12 cellular contexts compared by ENCODE assay signal in genomic region chr17:76538941-76539340, GRCh38. TPM values are rescaled to one million over a fixed set of nuclear protein-coding genes. Genes with fewer than 3 reads are reported as not detected.
DNase-seq lines count a peak whose midpoint lies in the region; ATAC-seq and TF ChIP-seq lines count a peak whose summit lies in the region.
"Had no signal": no experiment of that assay in that cellular context is flagged by ENCODE, and none has a peak within 500 bp of the region (broad histone marks: within the 10 kb centered on the region; RNA-seq: fewer than 3 reads in every experiment).

No MANE protein-coding gene starts in this region.

- no peak overlapping the region for H2AFZ ChIP-seq in smooth muscle cell (ENCODE audit: low read depth)
- no peak overlapping the region for H2AFZ ChIP-seq in SK-N-SH (ENCODE audit: low read depth)

- no peaks in the 10 kb centered on the region for H3K9me2 ChIP-seq in SK-N-SH

- WGBS in smooth muscle cell (ENCODE audit: low lambda C conversion rate), result 96% methylated on average over 6 of the region's 6 CpGs
- WGBS in SK-N-SH (ENCODE audit: low lambda C conversion rate), result 90% methylated on average over 6 of the region's 6 CpGs

- H3K27me3 ChIP-seq in CD8-positive, alpha-beta memory T cell (ENCODE audit: insufficient read depth, low read length, poor library complexity, severe bottlenecking), result peaks cover 22% of the 10 kb centered on the region
- H3K27me3 ChIP-seq in smooth muscle cell (ENCODE audit: low read depth) (no peaks in the 10 kb centered on the region), SK-N-SH (ENCODE audit: insufficient read depth) (peaks cover 48% of the 10 kb centered on the region)

- no peaks in the 10 kb centered on the region for H3K9me3 Mint-ChIP-seq in CD8-positive, alpha-beta memory T cell
- no peaks in the 10 kb centered on the region for H3K9me3 Mint-ChIP-seq in activated T-helper 1 cell treated with anti-CD3 and anti-CD28 coated beads, Interleukin-12 subunit alpha, Interleukin-12 subunit beta, Interleukin-2, Interleukin-4 antibody, amounts not matched to agents 30 ng/mL and 10 ng/mL and 1 ng/mL, durations not matched to agents 14 hours and 24 hours and 36 hours
- H3K9me3 Mint-ChIP-seq in activated CD8-positive, alpha-beta memory T cell treated with anti-CD3 and anti-CD28 coated beads, Interleukin-2, amount 10 ng/mL, durations not matched to agents 7 days and 5 days (ENCODE audit: low read depth), result no peaks in the 10 kb centered on the region

- DNase-seq in CD8-positive, alpha-beta memory T cell, result no peak
- DNase-seq in activated T-helper 1 cell treated with anti-CD3 and anti-CD28 coated beads, Interleukin-12 subunit alpha, Interleukin-12 subunit beta, Interleukin-2, Interleukin-4 antibody, amounts not matched to agents 30 ng/mL and 10 ng/mL and 1 ng/mL, durations not matched to agents 14 hours and 24 hours and 36 hours (ENCODE audit: low spot score), result no peak
- DNase-seq in islet precursor cell, result peak; percentile 51
- DNase-seq in smooth muscle cell (lab: John Stamatoyannopoulos, UW; ENCODE audit: unreplicated experiment), result no peak
- no peak for DNase-seq in SK-N-SH
- no peak for DNase-seq in activated CD8-positive, alpha-beta memory T cell treated with anti-CD3 and anti-CD28 coated beads, Interleukin-2, amount 10 ng/mL, durations not matched to agents 7 days and 5 days
- DNase-seq in DMS 273 (lab: John Stamatoyannopoulos, UW; ENCODE audit: unreplicated experiment), result no peak
- DNase-seq in activated gamma-delta T cell treated with Interleukin-2 at 50 U/mL for 16 hours, result no peak
- DNase-seq: activated CD4-positive, alpha-beta T cell treated with anti-CD3 and anti-CD28 coated beads, Interleukin-2, amount 50 U/mL, for 1 hour; activated effector memory CD4-positive, alpha-beta T cell treated with anti-CD3 and anti-CD28 coated beads, Interleukin-2, amount 50 U/mL, for 16 hours; GF-D8 had no signal

- no peaks in the 10 kb centered on the region for H3K36me3 ChIP-seq in CD8-positive, alpha-beta memory T cell (ENCODE audit: insufficient read depth, low read length)
- H3K36me3 ChIP-seq in smooth muscle cell (ENCODE audit: low read depth) (no peaks in the 10 kb centered on the region), SK-N-SH (replicated peaks in 1 of 2; ENCODE audit: control insufficient read depth in 1 of 2, insufficient read depth in 2 of 2, low read length in 1 of 2) (no peaks in the 10 kb centered on the region)

- H3K9ac ChIP-seq in smooth muscle cell (ENCODE audit: low read depth) (no peak overlapping the region), SK-N-SH (no peak overlapping the region)

- H3K4me2 ChIP-seq in smooth muscle cell (peak overlapping the region; percentile 95), SK-N-SH (no peak overlapping the region)

- H3F3A ChIP-seq in smooth muscle cell (ENCODE audit: low read depth) (peaks cover 4% of the 10 kb centered on the region), SK-N-SH (replicated peaks; ENCODE audit: insufficient read depth) (peaks cover 3% of the 10 kb centered on the region)

- peaks cover 1 to 15% (median 6%) of the 10 kb centered on the region in 3 donors for H3K4me1 Mint-ChIP-seq in CD8-positive, alpha-beta memory T cell
- no peaks in the 10 kb centered on the region for H3K4me1 Mint-ChIP-seq in activated T-helper 1 cell treated with anti-CD3 and anti-CD28 coated beads, Interleukin-12 subunit alpha, Interleukin-12 subunit beta, Interleukin-2, Interleukin-4 antibody, amounts not matched to agents 30 ng/mL and 10 ng/mL and 1 ng/mL, durations not matched to agents 14 hours and 24 hours and 36 hours (ENCODE audit: low read depth)
- peaks cover 2% of the 10 kb centered on the region for H3K4me1 Mint-ChIP-seq in activated CD8-positive, alpha-beta memory T cell treated with anti-CD3 and anti-CD28 coated beads, Interleukin-2, amount 10 ng/mL, durations not matched to agents 7 days and 5 days

- POLR2A ChIA-PET in CD8-positive, alpha-beta memory T cell (lab: Charles Lee), result no interaction called here
- POLR2A ChIA-PET in SK-N-SH (lab: Yijun Ruan, JAX), result no interaction called here

- no peak overlapping the region for H3K4me3 ChIP-seq in CD8-positive, alpha-beta memory T cell (ENCODE audit: low read length)
- H3K4me3 ChIP-seq in smooth muscle cell, result no peak overlapping the region
- no peak overlapping the region; a peak in 1 of 4 replicates for H3K4me3 ChIP-seq in SK-N-SH (ENCODE audit: low read depth in 2 of 2, low read length in 1 of 2)

- peaks cover 20 to 34% of the 10 kb centered on the region in 2 donors for H3K27me3 Mint-ChIP-seq in CD8-positive, alpha-beta memory T cell
- peaks cover 47% of the 10 kb centered on the region for H3K27me3 Mint-ChIP-seq in activated T-helper 1 cell treated with anti-CD3 and anti-CD28 coated beads, Interleukin-12 subunit alpha, Interleukin-12 subunit beta, Interleukin-2, Interleukin-4 antibody, amounts not matched to agents 30 ng/mL and 10 ng/mL and 1 ng/mL, durations not matched to agents 14 hours and 24 hours and 36 hours (ENCODE audit: insufficient read depth)
- peaks cover 59% of the 10 kb centered on the region for H3K27me3 Mint-ChIP-seq in activated CD8-positive, alpha-beta memory T cell treated with anti-CD3 and anti-CD28 coated beads, Interleukin-2, amount 10 ng/mL, durations not matched to agents 7 days and 5 days

- TF ChIP-seq CTCF in smooth muscle cell (IDR thresholded peaks at IDR 0.05; ENCODE audit: borderline replicate concordance, insufficient read depth, poor library complexity, severe bottlenecking) (no peak), SK-N-SH (IDR thresholded peaks at IDR 0.05) (no peak)

- no peak for TF ChIP-seq EP300 in SK-N-SH (IDR thresholded peaks at IDR 0.05; ENCODE audit: borderline replicate concordance in 1 of 2, low read depth in 1 of 2, low read length in 1 of 2)

- CTCF ChIA-PET in CD8-positive, alpha-beta memory T cell (lab: Charles Lee), result interaction anchor here (1.3 to 3.4 kb wide), 3 partner anchors 16 to 85 kb away, joined by 3 to 10 read pairs (median 4); no protein-coding TSS in a partner anchor
- CTCF ChIA-PET in SK-N-SH (lab: Yijun Ruan, JAX), result interaction anchor here (0.6 to 15.7 kb wide), 6 partner anchors 3 to 142 kb away, joined by 3 to 679 read pairs (median 169); partner anchors contain the start of genes CYGB and PRCD
- CTCF ChIA-PET in activated CD8-positive, alpha-beta memory T cell treated with anti-CD3 and anti-CD28 coated beads, Interleukin-2, amount 10 ng/mL, durations not matched to agents 7 days and 5 days (lab: Charles Lee), result interaction anchor here (1.4 to 2.1 kb wide), 2 partner anchors 16 to 18 kb away, joined by 4 to 7 read pairs; no protein-coding TSS in a partner anchor

- intact Hi-C loops in activated T-helper 1 cell treated with anti-CD3 and anti-CD28 coated beads, Interleukin-12 subunit alpha, Interleukin-12 subunit beta, Interleukin-2, Interleukin-4 antibody, amounts not matched to agents 30 ng/mL and 10 ng/mL and 1 ng/mL, durations not matched to agents 14 hours and 24 hours and 36 hours (cut with micrococcal nuclease), result no loop called here

- H3K4me1 ChIP-seq in CD8-positive, alpha-beta memory T cell (ENCODE audit: insufficient read depth, low read length), result no peaks in the 10 kb centered on the region
- H3K4me1 ChIP-seq in smooth muscle cell (ENCODE audit: low read depth) (peaks cover 21% of the 10 kb centered on the region), SK-N-SH (ENCODE audit: control insufficient read depth in 1 of 2, insufficient read depth in 2 of 2, low read depth in 1 of 2, low read length in 1 of 2) (peaks cover 2 to 85% of the 10 kb centered on the region in 2 experiments; a peak in 3 of 4 replicates)

- no peak overlapping the region for H3K27ac Mint-ChIP-seq in CD8-positive, alpha-beta memory T cell
- peak overlapping the region; percentile 40 for H3K27ac Mint-ChIP-seq in activated T-helper 1 cell treated with anti-CD3 and anti-CD28 coated beads, Interleukin-12 subunit alpha, Interleukin-12 subunit beta, Interleukin-2, Interleukin-4 antibody, amounts not matched to agents 30 ng/mL and 10 ng/mL and 1 ng/mL, durations not matched to agents 14 hours and 24 hours and 36 hours
- no peak overlapping the region for H3K27ac Mint-ChIP-seq in activated CD8-positive, alpha-beta memory T cell treated with anti-CD3 and anti-CD28 coated beads, Interleukin-2, amount 10 ng/mL, durations not matched to agents 7 days and 5 days

- H3K79me2 ChIP-seq in smooth muscle cell (ENCODE audit: low read depth) (no peaks in the 10 kb centered on the region), SK-N-SH (ENCODE audit: insufficient read depth) (no peaks in the 10 kb centered on the region)

- peak overlapping the region in 4 of 7 donors; percentile 23 to 69 (median 42) for H3K4me3 Mint-ChIP-seq in CD8-positive, alpha-beta memory T cell
- no peak overlapping the region for H3K4me3 Mint-ChIP-seq in activated T-helper 1 cell treated with anti-CD3 and anti-CD28 coated beads, Interleukin-12 subunit alpha, Interleukin-12 subunit beta, Interleukin-2, Interleukin-4 antibody, amounts not matched to agents 30 ng/mL and 10 ng/mL and 1 ng/mL, durations not matched to agents 14 hours and 24 hours and 36 hours
- H3K4me3 Mint-ChIP-seq in activated CD8-positive, alpha-beta memory T cell treated with anti-CD3 and anti-CD28 coated beads, Interleukin-2, amount 10 ng/mL, durations not matched to agents 7 days and 5 days, result no peak overlapping the region

- no peaks in the 10 kb centered on the region for H3K36me3 Mint-ChIP-seq in CD8-positive, alpha-beta memory T cell
- H3K36me3 Mint-ChIP-seq in activated T-helper 1 cell treated with anti-CD3 and anti-CD28 coated beads, Interleukin-12 subunit alpha, Interleukin-12 subunit beta, Interleukin-2, Interleukin-4 antibody, amounts not matched to agents 30 ng/mL and 10 ng/mL and 1 ng/mL, durations not matched to agents 14 hours and 24 hours and 36 hours (ENCODE audit: low read depth), result peaks cover 3% of the 10 kb centered on the region
- H3K36me3 Mint-ChIP-seq in activated CD8-positive, alpha-beta memory T cell treated with anti-CD3 and anti-CD28 coated beads, Interleukin-2, amount 10 ng/mL, durations not matched to agents 7 days and 5 days, result no peaks in the 10 kb centered on the region

- no peak for TF ChIP-seq RAD21 in SK-N-SH (IDR thresholded peaks at IDR 0.05; ENCODE audit: low read length)

- H3K27ac ChIP-seq in CD8-positive, alpha-beta memory T cell (ENCODE audit: low read depth, low read length), result no peak overlapping the region
- H3K27ac ChIP-seq in smooth muscle cell (ENCODE audit: low read depth) (no peak overlapping the region), SK-N-SH (ENCODE audit: low read depth in 2 of 2, low read length in 1 of 2) (peak overlapping the region in 1 of 2 experiments; percentile 99; a peak in 2 of 4 replicates)

- no peaks in the 10 kb centered on the region for H4K20me1 ChIP-seq in smooth muscle cell (ENCODE audit: low read depth)
- H4K20me1 ChIP-seq in SK-N-SH (ENCODE audit: insufficient read depth), result no peaks in the 10 kb centered on the region

- no peaks in the 10 kb centered on the region for H3K9me3 ChIP-seq in CD8-positive, alpha-beta memory T cell (ENCODE audit: low read length)
- H3K9me3 ChIP-seq in smooth muscle cell (replicated peaks; ENCODE audit: low read depth) (no peaks in the 10 kb centered on the region), SK-N-SH (no peaks in the 10 kb centered on the region)

- ATAC-seq in activated CD8-positive, alpha-beta memory T cell treated with anti-CD3 and anti-CD28 coated beads, Interleukin-2, amount 10 ng/mL, durations not matched to agents 7 days and 5 days, result no peak
- ATAC-seq: esophagus mucosa had no signal

RNA-seq across cellular contexts. Expression of gene PRCD, which starts 0.9 kb away (rescaled TPM):
- total RNA-seq in CD8-positive, alpha-beta memory T cell, result under 1 TPM; 0.38 to 0.53 TPM
- polyA plus RNA-seq in CD8-positive, alpha-beta memory T cell, result 1.2 TPM
- total RNA-seq in activated T-helper 1 cell treated with anti-CD3 and anti-CD28 coated beads, Interleukin-12 subunit alpha, Interleukin-12 subunit beta, Interleukin-2, Interleukin-4 antibody, amounts not matched to agents 30 ng/mL and 10 ng/mL and 1 ng/mL, durations not matched to agents 14 hours and 24 hours and 36 hours, result not detected in 2 replicates
- 0.31 and 1.4 TPM in 2 replicates for total RNA-seq in smooth muscle cell
- 5.0 and 5.8 TPM in 2 replicates for polyA plus RNA-seq in smooth muscle cell
- 2.2 and 5.0 TPM in 2 replicates for polyA plus RNA-seq in SK-N-SH (2012; rRNA removed)
- 5.8 and 8.0 TPM in 2 replicates for polyA plus RNA-seq in SK-N-SH (2012; cell fraction: cytosol; rRNA removed)
- polyA plus RNA-seq in SK-N-SH (2012; cell fraction: nucleus; rRNA removed), result 5.6 and 13.2 TPM in 2 replicates
- total RNA-seq in activated CD8-positive, alpha-beta memory T cell treated with anti-CD3 and anti-CD28 coated beads, Interleukin-2, amount 10 ng/mL, durations not matched to agents 7 days and 5 days, result not detected

RNA-seq across cellular contexts. Expression of gene CYGB, which starts 1.4 kb away (rescaled TPM):
- not detected for total RNA-seq in CD8-positive, alpha-beta memory T cell
- 0.23 TPM for polyA plus RNA-seq in CD8-positive, alpha-beta memory T cell
- not detected in 2 replicates for total RNA-seq in activated T-helper 1 cell treated with anti-CD3 and anti-CD28 coated beads, Interleukin-12 subunit alpha, Interleukin-12 subunit beta, Interleukin-2, Interleukin-4 antibody, amounts not matched to agents 30 ng/mL and 10 ng/mL and 1 ng/mL, durations not matched to agents 14 hours and 24 hours and 36 hours
- 4.9 and 13.9 TPM in 2 replicates for total RNA-seq in smooth muscle cell
- polyA plus RNA-seq in smooth muscle cell (20.5 and 22.2 TPM in 2 replicates), SK-N-SH (2012; rRNA removed) (1.7 and 3.7 TPM in 2 replicates)
- 1.3 and 3.2 TPM in 2 replicates for polyA plus RNA-seq in SK-N-SH (2012; cell fraction: cytosol; rRNA removed)
- 1.1 and 1.7 TPM in 2 replicates for polyA plus RNA-seq in SK-N-SH (2012; cell fraction: nucleus; rRNA removed)
- total RNA-seq in activated CD8-positive, alpha-beta memory T cell treated with anti-CD3 and anti-CD28 coated beads, Interleukin-2, amount 10 ng/mL, durations not matched to agents 7 days and 5 days, result not detected

RNA-seq across cellular contexts. Expression of gene RHBDF2, which starts 37.7 kb away (rescaled TPM):
- total RNA-seq in CD8-positive, alpha-beta memory T cell, result 10 to 100 TPM; 38.2 to 42.5 TPM
- polyA plus RNA-seq in CD8-positive, alpha-beta memory T cell, result 38.4 TPM
- total RNA-seq in activated T-helper 1 cell treated with anti-CD3 and anti-CD28 coated beads, Interleukin-12 subunit alpha, Interleukin-12 subunit beta, Interleukin-2, Interleukin-4 antibody, amounts not matched to agents 30 ng/mL and 10 ng/mL and 1 ng/mL, durations not matched to agents 14 hours and 24 hours and 36 hours, result 53.2 and 53.7 TPM in 2 replicates
- total RNA-seq in smooth muscle cell, result 4.9 and 12.2 TPM in 2 replicates
- polyA plus RNA-seq in smooth muscle cell, result 20.5 and 25.4 TPM in 2 replicates
- 14.0 and 16.1 TPM in 2 replicates for polyA plus RNA-seq in SK-N-SH (2012; rRNA removed)
- 7.0 and 9.1 TPM in 2 replicates for polyA plus RNA-seq in SK-N-SH (2012; cell fraction: cytosol; rRNA removed)
- 51.9 and 65.9 TPM in 2 replicates for polyA plus RNA-seq in SK-N-SH (2012; cell fraction: nucleus; rRNA removed)
- 10 to 100 TPM; 29.6 to 42.1 TPM for total RNA-seq in activated CD8-positive, alpha-beta memory T cell treated with anti-CD3 and anti-CD28 coated beads, Interleukin-2, amount 10 ng/mL, durations not matched to agents 7 days and 5 days

RNA-seq across cellular contexts. Expression of gene ST6GALNAC2, which starts 46.7 kb away (rescaled TPM):
- 1 to 10 TPM in 1 of 2 experiments, under 1 TPM in 1; 0.83 to 1.0 TPM for total RNA-seq in CD8-positive, alpha-beta memory T cell
- polyA plus RNA-seq in CD8-positive, alpha-beta memory T cell, result 2.9 TPM
- not detected in 2 replicates for total RNA-seq in activated T-helper 1 cell treated with anti-CD3 and anti-CD28 coated beads, Interleukin-12 subunit alpha, Interleukin-12 subunit beta, Interleukin-2, Interleukin-4 antibody, amounts not matched to agents 30 ng/mL and 10 ng/mL and 1 ng/mL, durations not matched to agents 14 hours and 24 hours and 36 hours
- 6.9 and 9.9 TPM in 2 replicates for total RNA-seq in smooth muscle cell
- polyA plus RNA-seq in smooth muscle cell, result 1.2 and 13.2 TPM in 2 replicates
- 0.57 and 0.94 TPM in 2 replicates for polyA plus RNA-seq in SK-N-SH (2012; rRNA removed)
- 0.44 and 0.60 TPM in 2 replicates for polyA plus RNA-seq in SK-N-SH (2012; cell fraction: cytosol; rRNA removed)
- 0.49 and 1.7 TPM in 2 replicates for polyA plus RNA-seq in SK-N-SH (2012; cell fraction: nucleus; rRNA removed)
- not detected for total RNA-seq in activated CD8-positive, alpha-beta memory T cell treated with anti-CD3 and anti-CD28 coated beads, Interleukin-2, amount 10 ng/mL, durations not matched to agents 7 days and 5 days

Comparison
In these comparisons a context has a peak if more than half of its experiments do, and no peak if none do; other contexts are left out.
1. H3K4me3 Mint-ChIP-seq: peak in CD8-positive, alpha-beta memory T cell (4 of 7); none in activated T-helper 1 cell treated with anti-CD3 and anti-CD28 coated beads, Interleukin-12 subunit alpha, Interleukin-12 subunit beta, Interleukin-2, Interleukin-4 antibody, amounts not matched to agents 30 ng/mL and 10 ng/mL and 1 ng/mL, durations not matched to agents 14 hours and 24 hours and 36 hours (single experiment) and activated CD8-positive, alpha-beta memory T cell treated with anti-CD3 and anti-CD28 coated beads, Interleukin-2, amount 10 ng/mL, durations not matched to agents 7 days and 5 days (single experiment).